Comparison of ENCODE assay signal across 8 cellular contexts in the genomic region with DNA sequence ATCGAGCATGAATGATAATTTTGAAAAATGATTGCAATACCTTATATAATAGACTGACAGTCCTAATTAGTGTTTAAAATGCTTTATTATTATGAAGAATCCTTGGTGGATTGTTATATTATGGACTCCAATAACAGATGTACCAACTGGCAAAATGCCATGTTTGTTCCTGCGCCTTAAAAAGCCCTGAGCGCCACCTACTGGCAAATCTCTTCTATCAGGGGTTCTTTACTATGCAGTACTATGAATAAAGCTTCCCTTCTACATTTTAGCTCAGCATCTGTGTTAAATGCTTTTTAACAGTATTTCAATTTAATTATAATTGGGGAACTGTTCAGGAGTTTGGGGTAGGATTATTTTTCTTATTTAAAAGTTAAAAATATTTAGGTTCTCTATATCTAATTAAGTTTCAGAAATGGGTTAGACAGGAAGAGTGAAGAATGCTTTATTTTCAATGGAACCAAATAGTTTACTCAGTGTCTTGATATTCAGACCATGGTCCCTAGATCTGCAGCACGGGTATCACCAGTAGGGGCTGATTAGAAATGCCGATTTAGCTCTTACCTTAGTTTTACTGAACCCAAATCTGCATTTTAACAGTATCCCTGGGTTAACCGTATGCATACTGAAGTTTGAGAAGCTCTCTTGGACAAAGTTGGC. TPM values are rescaled to one million over a fixed set of nuclear protein-coding genes. Genes with fewer than 3 reads are reported as not detected.
A peak's percentile ranks its signal among the peaks of the same experiment; 100 is the strongest.
DNase-seq lines count a peak whose midpoint lies in the region; ATAC-seq and TF ChIP-seq lines count a peak whose summit lies in the region.

No MANE protein-coding gene starts in this region.

- no peak overlapping the region for H3K27ac ChIP-seq in SJCRH30
- peak overlapping the region in 1 of 4 donors; percentile 33 for H3K27ac ChIP-seq in gastroesophageal sphincter
- peak overlapping the region in 1 of 4 donors; percentile 4 for H3K27ac ChIP-seq in upper lobe of left lung

- H3K36me3 ChIP-seq in SJCRH30 (no peaks in the 10 kb centered on the region; the same call in 1 of the 2 replicates), gastroesophageal sphincter (peaks cover 0 to 12% of the 10 kb centered on the region in 2 donors), upper lobe of left lung (peaks cover 0 to 14% (median 8%) of the 10 kb centered on the region in 4 donors)

- peaks cover 21% of the 10 kb centered on the region for H3K4me1 Mint-ChIP-seq in osteocyte (ENCODE audit: unreplicated experiment)

- H3K4me1 ChIP-seq in SJCRH30: no peaks in the 10 kb centered on the region
- peaks cover 0 to 43% (median 0%) of the 10 kb centered on the region in 3 donors for H3K4me1 ChIP-seq in gastroesophageal sphincter
- H3K4me1 ChIP-seq in upper lobe of left lung: peaks cover 0 to 6% (median 0%) of the 10 kb centered on the region in 4 donors

- no peaks in the 10 kb centered on the region for H3K27me3 Mint-ChIP-seq in osteocyte (ENCODE audit: unreplicated experiment)

- peaks cover 5% of the 10 kb centered on the region for H3K36me3 Mint-ChIP-seq in osteocyte (ENCODE audit: unreplicated experiment)

- H3K9me3 ChIP-seq in SJCRH30 (replicated peaks): no peaks in the 10 kb centered on the region
- no peaks in the 10 kb centered on the region for H3K9me3 ChIP-seq in gastroesophageal sphincter
- H3K9me3 ChIP-seq in upper lobe of left lung: no peaks in the 10 kb centered on the region

- TF ChIP-seq POLR2A in gastroesophageal sphincter (IDR thresholded peaks at IDR 0.05) (no peak), upper lobe of left lung (IDR thresholded peaks at IDR 0.05) (no peak)

- WGBS in gastroesophageal sphincter (ENCODE audit: low coverage in 1 of 2), 2 donors: 35 to 41% methylated on average over 6 of the region's 6 CpGs
- whole genome bisulfite sequencing in upper lobe of left lung, 2 donors: 46% methylated on average over 6 of the region's 6 CpGs

- H3K27me3 ChIP-seq in SJCRH30 (no peaks in the 10 kb centered on the region), gastroesophageal sphincter (no peaks in the 10 kb centered on the region), upper lobe of left lung (no peaks in the 10 kb centered on the region)

- no peaks in the 10 kb centered on the region for H3K9me3 Mint-ChIP-seq in osteocyte (ENCODE audit: unreplicated experiment)

- no peak for TF ChIP-seq EP300 in gastroesophageal sphincter (IDR thresholded peaks at IDR 0.05)
- TF ChIP-seq EP300 in upper lobe of left lung (IDR thresholded peaks at IDR 0.05): no peak

- peak; percentile 91 for DNase-seq in AG10803 (ENCODE audit: low read depth)
- peak; percentile 58 for DNase-seq in GM20000 (ENCODE audit: low spot score)
- peak; percentile 74 for DNase-seq in MV-4-11 (lab: John Stamatoyannopoulos, UW)
- DNase-seq in SJCRH30: peak; percentile 73 to 88
- peak; percentile 72 for DNase-seq in activated gamma-delta T cell treated with anti-CD3 and anti-CD28 coated beads, Interleukin-2, amount 50 U/mL, for 16 hours (ENCODE audit: low read depth)
- peak; percentile 87 for DNase-seq in osteocyte (ENCODE audit: extremely low spot score, unreplicated experiment)
- peak in 1 of 2 donors; percentile 83 for DNase-seq in upper lobe of left lung

- no peak overlapping the region for H3K27ac Mint-ChIP-seq in osteocyte (ENCODE audit: unreplicated experiment)

- no peak overlapping the region for H3K4me3 Mint-ChIP-seq in osteocyte (ENCODE audit: unreplicated experiment)

- H3K4me3 ChIP-seq in AG10803 (ENCODE audit: low read length) (no peak overlapping the region), SJCRH30 (no peak overlapping the region), gastroesophageal sphincter (no peak overlapping the region), upper lobe of left lung (no peak overlapping the region)

- TF ChIP-seq CTCF in AG10803 (conservative IDR thresholded peaks at IDR 0.05; ENCODE audit: low read length) (peak; percentile 92), GM20000 (IDR thresholded peaks at IDR 0.05; ENCODE audit: extremely low read depth, missing control alignments) (peak; percentile 56), gastroesophageal sphincter (IDR thresholded peaks at IDR 0.05) (peak; percentile 74 to 85 (median 76)), osteocyte (IDR thresholded peaks at IDR 0.05) (peak; percentile 86), upper lobe of left lung (IDR thresholded peaks at IDR 0.05) (peak; percentile 41 to 82 (median 67))

- ATAC-seq in gastroesophageal sphincter: peak; percentile 63
- peak; percentile 69 to 82 for ATAC-seq in upper lobe of left lung (ENCODE audit: low FRiP score in 2 of 2)

RNA-seq across cellular contexts. Expression of a gene that starts 20.0 kb away (rescaled TPM):
- total RNA-seq in SJCRH30 (2014; rRNA removed; shearing (Covaris generic)): 18.2 and 19.7 TPM in 2 replicates
- total RNA-seq in gastroesophageal sphincter (10 to 100 TPM; 36.5 to 47.9 (median 42.8) TPM), osteocyte (45.8 and 54.0 TPM in 2 replicates), upper lobe of left lung (10 to 100 TPM; 12.3 to 42.9 (median 24.0) TPM)

RNA-seq across cellular contexts. Expression of a gene that starts 25.6 kb away (rescaled TPM):
- 16.8 and 17.7 TPM in 2 replicates for total RNA-seq in SJCRH30 (2014; rRNA removed; shearing (Covaris generic))
- 10 to 100 TPM; 17.9 to 30.5 (median 24.9) TPM for total RNA-seq in gastroesophageal sphincter
- total RNA-seq in osteocyte: 44.4 and 46.0 TPM in 2 replicates
- 100 to 1,000 TPM in 4 of 6 donors, 10 to 100 TPM in 2; 62.9 to 178 (median 123) TPM for total RNA-seq in upper lobe of left lung

RNA-seq across cellular contexts. Expression of a gene that starts 40.7 kb away (rescaled TPM):
- total RNA-seq in SJCRH30 (2014; rRNA removed; shearing (Covaris generic)): 11.0 and 16.0 TPM in 2 replicates
- total RNA-seq in gastroesophageal sphincter (100 to 1,000 TPM; 122 to 180 (median 157) TPM), osteocyte (25.6 and 27.7 TPM in 2 replicates), upper lobe of left lung (10 to 100 TPM; 11.5 to 46.1 (median 30.1) TPM)
